Comparison of ENCODE assay signal across 31 cellular contexts in the genomic region with DNA sequence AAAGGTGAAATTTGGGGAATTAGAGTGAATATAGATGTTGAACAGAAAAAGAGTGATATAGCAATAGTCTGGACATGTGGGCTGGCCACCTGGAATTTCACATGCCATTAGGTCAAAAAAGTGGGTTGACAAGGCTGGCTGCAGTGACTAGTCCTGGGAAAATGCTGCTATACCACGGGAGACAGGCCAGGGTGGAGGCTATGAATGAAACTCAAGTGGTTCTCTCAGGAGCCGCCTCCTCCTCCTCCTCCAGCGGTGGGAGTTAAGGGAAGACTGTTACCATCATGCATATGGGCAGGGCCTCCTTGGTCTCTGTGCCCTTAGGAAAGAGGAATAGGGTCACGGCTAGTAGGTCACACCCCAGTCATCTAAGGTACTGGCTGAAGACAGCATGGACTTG.
"Had no signal": no experiment of that assay in that cellular context is flagged by ENCODE, and none has a peak within 500 bp of the region (broad histone marks: within the 10 kb centered on the region; RNA-seq: fewer than 3 reads in every experiment).

No MANE protein-coding gene starts in this region.

- H3K27me3 Mint-ChIP-seq: progenitor cell of endocrine pancreas, type B pancreatic cell had no signal

- H3K4me3 Mint-ChIP-seq: naive B cell; naive thymus-derived CD8-positive, alpha-beta T cell; natural killer cell treated with Interleukin-12 subunit alpha and Interleukin-12 subunit beta and Interleukin-15 and Interleukin-18, amount 100 ng/mL, for 72 hours; nephron progenitor cell; neural crest cell; stimulated activated effector memory CD8-positive, alpha-beta T cell treated with anti-CD3 and anti-CD28 coated beads, Interleukin-12 subunit alpha, Interleukin-12 subunit beta, amount 100 ng/mL, for 72 hours; stimulated activated naive B cell treated with anti-CD40 and anti-IgM and Interleukin-4, amounts not matched to agents 10 μg/mL and 1 μg/mL and 100 μg/mL, for 72 hours; stimulated activated naive CD8-positive, alpha-beta T cell treated with anti-CD3 and anti-CD28 coated beads, Interleukin-15, Interleukin-2, amounts not matched to agents 100 ng/mL and 50 ng/mL, for 24 hours; type B pancreatic cell had no signal

- H3K27ac Mint-ChIP-seq: naive B cell; naive thymus-derived CD8-positive, alpha-beta T cell; natural killer cell treated with Interleukin-12 subunit alpha and Interleukin-12 subunit beta and Interleukin-15 and Interleukin-18, amount 100 ng/mL, for 72 hours; nephron progenitor cell; progenitor cell of endocrine pancreas; stimulated activated effector memory CD8-positive, alpha-beta T cell treated with anti-CD3 and anti-CD28 coated beads, Interleukin-12 subunit alpha, Interleukin-12 subunit beta, amount 100 ng/mL, for 72 hours; stimulated activated naive CD8-positive, alpha-beta T cell treated with anti-CD3 and anti-CD28 coated beads, Interleukin-15, Interleukin-2, amounts not matched to agents 100 ng/mL and 50 ng/mL, for 24 hours; type B pancreatic cell had no signal

- H3K4me1 ChIP-seq: parathyroid adenoma, psoas muscle, right lobe of liver, sigmoid colon, thyroid gland, tibial nerve, upper lobe of right lung, vagina had no signal

- H3K4me1 Mint-ChIP-seq: naive thymus-derived CD8-positive, alpha-beta T cell; neural crest cell; stimulated activated effector memory CD8-positive, alpha-beta T cell treated with anti-CD3 and anti-CD28 coated beads, Interleukin-12 subunit alpha, Interleukin-12 subunit beta, amount 100 ng/mL, for 72 hours; stimulated activated naive B cell treated with anti-CD40 and anti-IgM and Interleukin-4, amounts not matched to agents 10 μg/mL and 1 μg/mL and 100 μg/mL, for 72 hours had no signal

- H3K36me3 ChIP-seq: ovary, right lobe of liver, sigmoid colon, thyroid gland, upper lobe of right lung, vagina had no signal

- H3K9me3 Mint-ChIP-seq: natural killer cell treated with Interleukin-12 subunit alpha and Interleukin-12 subunit beta and Interleukin-15 and Interleukin-18, amount 100 ng/mL, for 72 hours; nephron progenitor cell; stimulated activated effector memory CD8-positive, alpha-beta T cell treated with anti-CD3 and anti-CD28 coated beads, Interleukin-12 subunit alpha, Interleukin-12 subunit beta, amount 100 ng/mL, for 72 hours; stimulated activated naive B cell treated with anti-CD40 and anti-IgM and Interleukin-4, amounts not matched to agents 10 μg/mL and 1 μg/mL and 100 μg/mL, for 72 hours; stimulated activated naive CD8-positive, alpha-beta T cell treated with anti-CD3 and anti-CD28 coated beads, Interleukin-15, Interleukin-2, amounts not matched to agents 100 ng/mL and 50 ng/mL, for 24 hours had no signal

- H2AFZ ChIP-seq: parathyroid adenoma had no signal

- H3K4me3 ChIP-seq: ovary, psoas muscle, right lobe of liver, sigmoid colon, stomach, thoracic aorta, thyroid gland, tibial nerve, upper lobe of right lung, vagina had no signal

- H3K36me3 Mint-ChIP-seq: natural killer cell treated with Interleukin-12 subunit alpha and Interleukin-12 subunit beta and Interleukin-15 and Interleukin-18, amount 100 ng/mL, for 72 hours; stimulated activated effector memory CD8-positive, alpha-beta T cell treated with anti-CD3 and anti-CD28 coated beads, Interleukin-12 subunit alpha, Interleukin-12 subunit beta, amount 100 ng/mL, for 72 hours had no signal

- FAIRE-seq: small intestine had no signal

- DNase-seq: naive B cell; naive thymus-derived CD8-positive, alpha-beta T cell; nephron progenitor cell; nucleus accumbens; ovary; posterior cingulate gyrus; psoas muscle; right cardiac atrium; right lobe of liver; sigmoid colon; small intestine; stimulated activated CD4-positive, alpha-beta T cell treated with anti-CD3 and anti-CD28 coated beads, Interleukin-15, amount 100 ng/mL, for 24 hours; stimulated activated CD4-positive, alpha-beta T cell treated with anti-CD3 and anti-CD28 coated beads, Interleukin-2, amount 100 ng/mL, for 24 hours; stimulated activated CD4-positive, alpha-beta T cell treated with anti-CD3 and anti-CD28 coated beads, Interleukin-2, amount 100 ng/mL, for 48 hours; stimulated activated CD4-positive, alpha-beta T cell treated with anti-CD3 and anti-CD28 coated beads, Interleukin-4, amount 100 ng/mL, for 24 hours; stimulated activated naive B cell treated with anti-CD40 and anti-IgM and Interleukin-4, amounts not matched to agents 10 μg/mL and 1 μg/mL and 100 μg/mL, for 72 hours; stimulated activated naive CD4-positive, alpha-beta T cell treated with Interleukin-2 at 50 U/mL for 16 hours; stomach; thyroid gland; upper lobe of right lung had no signal

- H3K27me3 ChIP-seq: ovary, right lobe of liver, thyroid gland, tibial nerve, upper lobe of right lung, vagina had no signal

- H3K79me2 ChIP-seq: parathyroid adenoma had no signal

- H3K9me3 ChIP-seq: neutrophil, psoas muscle, right lobe of liver, sigmoid colon, thoracic aorta, thyroid gland, tibial nerve, upper lobe of right lung, vagina had no signal

- H3K27ac ChIP-seq: neutrophil, ovary, parathyroid adenoma, psoas muscle, right lobe of liver, sigmoid colon, stomach, thoracic aorta, thyroid gland, tibial nerve, upper lobe of right lung, vagina had no signal
